In genomic region chr7:17696422-17696821, GRCh38 we compare ENCODE assay signal across 10 cellular contexts.
DNase-seq lines count a peak whose midpoint lies in the region.
"Had no signal": no experiment of that assay in that cellular context is flagged by ENCODE, and none has a peak within 500 bp of the region (broad histone marks: within the 10 kb centered on the region; RNA-seq: fewer than 3 reads in every experiment).

No MANE protein-coding gene starts in this region.

- no peaks in the 10 kb centered on the region for H3K36me3 ChIP-seq in SJSA1

- DNase-seq in HS-5 (ENCODE audit: low read depth) (peak; percentile 90), SJSA1 (ENCODE audit: low read depth in 1 of 2, low spot score in 2 of 2) (peak; percentile 77 to 79), glomerular visceral epithelial cell (ENCODE audit: extremely low spot score) (peak; percentile 37), stromal cell of bone marrow (ENCODE audit: low read depth) (peak; percentile 96), iPS-NIHi7 (ENCODE audit: extremely low spot score) (no peak), dermis blood vessel endothelial cell (no peak), CD1c-positive myeloid dendritic cell (ENCODE audit: extremely low spot score) (no peak), GF-D8 (lab: John Stamatoyannopoulos, UW) (no peak)
- DNase-seq: activated CD8-positive, alpha-beta memory T cell treated with anti-CD3 and anti-CD28 coated beads for 24 hours; NCI-H226 had no signal

- no peaks in the 10 kb centered on the region for H3K27me3 ChIP-seq in SJSA1 (replicated peaks)

- H3K9me3 ChIP-seq in SJSA1 (replicated peaks) = peaks cover 9% of the 10 kb centered on the region

- peak overlapping the region; percentile 66 for H3K27ac ChIP-seq in SJSA1

- peaks cover 15% of the 10 kb centered on the region for H3K4me1 ChIP-seq in SJSA1 (replicated peaks)

- H3K4me3 ChIP-seq in SJSA1 = no peak overlapping the region

Comparison
In these comparisons a context has a peak if more than half of its experiments do, and no peak if none do; other contexts are left out.
1. DNase-seq: peak in HS-5 (single experiment), SJSA1 (2 of 2), glomerular visceral epithelial cell (single experiment) and stromal cell of bone marrow (single experiment); none in iPS-NIHi7 (single experiment), dermis blood vessel endothelial cell (single experiment), CD1c-positive myeloid dendritic cell (single experiment) and GF-D8 (single experiment).